Comparison of ENCODE assay signal across 21 cellular contexts in genomic region chr2:199452200-199452990, GRCh38. TPM values are rescaled to one million over a fixed set of nuclear protein-coding genes. Genes with fewer than 3 reads are reported as not detected.
DNase-seq lines count a peak whose midpoint lies in the region; ATAC-seq, FAIRE-seq and TF ChIP-seq lines count a peak whose summit lies in the region.
"Had no signal": no experiment of that assay in that cellular context is flagged by ENCODE, and none has a peak within 500 bp of the region (broad histone marks: within the 10 kb centered on the region; RNA-seq: fewer than 3 reads in every experiment).

No MANE protein-coding gene starts in this region.

- peak; percentile 31 for DNase-seq in ACHN
- peak; percentile 26 for DNase-seq in EL
- peak; percentile 66 for DNase-seq in NCI-H69 (lab: John Stamatoyannopoulos, UW)
- no peak for DNase-seq in endothelial cell of umbilical vein (ENCODE audit: low read depth, low spot score)
- DNase-seq in left colon, result no peak
- DNase-seq in activated gamma-delta T cell (lab: John Stamatoyannopoulos, UW), result no peak
- no peak for DNase-seq in body of pancreas
- DNase-seq: activated CD4-positive, alpha-beta T cell treated with anti-CD3 and anti-CD28 coated beads for 1 hour; activated CD8-positive, alpha-beta memory T cell treated with anti-CD3 and anti-CD28 coated beads for 24 hours; activated naive CD4-positive, alpha-beta T cell treated with anti-CD3 and anti-CD28 coated beads, Interleukin-2, amount 50 U/mL, for 16 hours; activated T-cell treated with anti-CD3 and anti-CD28 coated beads, Interleukin-2, amount 50 U/mL, for 48 hours; MM.1S; NCI-H2029 treated with DMSO at 0.1 percent for 48 hours; right cardiac atrium; RPMI8226; T1000 had no signal

- H3K9me3 ChIP-seq in endothelial cell of umbilical vein (replicated peaks; ENCODE audit: control insufficient read depth, insufficient read depth, low read length) (no peaks in the 10 kb centered on the region), body of pancreas (no peaks in the 10 kb centered on the region)
- H3K9me3 ChIP-seq: neutrophil, thoracic aorta had no signal

- intact Hi-C loops in endothelial cell of umbilical vein (cut with micrococcal nuclease) (no loop called here), left colon (cut with DNase I, micrococcal nuclease) (no loop called here), body of pancreas (cut with DNase I) (no loop called here)

- no peak overlapping the region for H3K9ac ChIP-seq in endothelial cell of umbilical vein (replicated peaks; ENCODE audit: extremely low read depth, insufficient read depth, low read length)

- peaks cover 28 to 59% of the 10 kb centered on the region in 2 experiments for H3K27me3 ChIP-seq in endothelial cell of umbilical vein (ENCODE audit: control insufficient read depth in 2 of 2, insufficient read depth in 2 of 2, low read length in 2 of 2)
- peaks cover 0 to 5% of the 10 kb centered on the region in 2 donors for H3K27me3 ChIP-seq in body of pancreas

- H3K36me3 ChIP-seq in endothelial cell of umbilical vein (ENCODE audit: control insufficient read depth in 2 of 2, extremely low read depth in 1 of 2, insufficient read depth in 2 of 2, low read length in 2 of 2), result no peaks in the 10 kb centered on the region
- H3K36me3 ChIP-seq in body of pancreas (replicated peaks in 1 of 2; ENCODE audit: insufficient read depth in 1 of 2, low read depth in 2 of 2), result no peaks in the 10 kb centered on the region
- H3K36me3 ChIP-seq: neutrophil, thoracic aorta had no signal

- H2AFZ ChIP-seq in endothelial cell of umbilical vein (ENCODE audit: low read depth, low read length), result no peak overlapping the region

- TF ChIP-seq CTCF in endothelial cell of umbilical vein (IDR thresholded peaks at IDR 0.05; ENCODE audit: extremely low read depth in 1 of 2, insufficient read depth in 1 of 2, low read depth in 1 of 2, low read length in 2 of 2), result no peak
- TF ChIP-seq CTCF in body of pancreas (IDR thresholded peaks at IDR 0.05), result no peak

- in situ Hi-C loops in ACHN (cut with HindIII; ENCODE audit: low pct_ligation_motif_present, low pct_unique_long_range_greater_than_20kb, low sequenced_read_pairs), result no loop called here

- dilution Hi-C loops in endothelial cell of umbilical vein (cut with MboI; ENCODE audit: extremely low pct_ligation_motif_present, low sequenced_read_pairs), result no loop called here

- WGBS in body of pancreas, 2 donors, result 75 to 76% methylated on average over 3 of the region's 3 CpGs

- H3K27ac ChIP-seq in endothelial cell of umbilical vein (ENCODE audit: insufficient read depth, low read depth, low read length) (no peak overlapping the region), body of pancreas (no peak overlapping the region)
- H3K27ac ChIP-seq: neutrophil, thoracic aorta had no signal

- CTCF ChIA-PET in endothelial cell of umbilical vein (lab: Charles Lee), result interaction anchor here (0.7 to 1.6 kb wide), 2 partner anchors 10 kb away, joined by 3 read pairs; no protein-coding TSS in a partner anchor

- no peak overlapping the region for H3K4me3 ChIP-seq in endothelial cell of umbilical vein (replicated peaks in 1 of 3; ENCODE audit: insufficient read depth in 1 of 3, low read depth in 1 of 3, low read length in 3 of 3)
- no peak overlapping the region for H3K4me3 ChIP-seq in body of pancreas
- H3K4me3 ChIP-seq: thoracic aorta had no signal

- no TSS peak for BruUV-seq in endothelial cell of umbilical vein (replicated peaks; lab: Mats Ljungman, UMichigan)

- no peaks in the 10 kb centered on the region for H4K20me1 ChIP-seq in endothelial cell of umbilical vein (replicated peaks; ENCODE audit: control insufficient read depth, extremely low read depth, insufficient read depth, low read length)

- ATAC-seq in left colon (no peak), body of pancreas (no peak)
- ATAC-seq: right cardiac atrium; stimulated activated memory B cell treated with anti-CD40 and anti-IgM and Interleukin-4, amounts not matched to agents 10 μg/mL and 1 μg/mL and 100 μg/mL, for 72 hours had no signal

- H3K9me1 ChIP-seq in endothelial cell of umbilical vein (replicated peaks; ENCODE audit: control insufficient read depth, extremely low read depth, insufficient read depth, low read length), result no peaks in the 10 kb centered on the region

- peak; percentile 49 for FAIRE-seq in endothelial cell of umbilical vein (lab: Jason Lieb, UNC)
- FAIRE-seq: GM19239, H1 had no signal

- POLR2A ChIA-PET in endothelial cell of umbilical vein (lab: Charles Lee), result no interaction called here

- H3K4me1 ChIP-seq in endothelial cell of umbilical vein (ENCODE audit: control insufficient read depth, extremely low read depth, insufficient read depth, low read length) (no peaks in the 10 kb centered on the region), body of pancreas (peaks cover 18% of the 10 kb centered on the region)

- H3K4me2 ChIP-seq in endothelial cell of umbilical vein (ENCODE audit: insufficient read depth, low read length), result no peak overlapping the region

- no peak for TF ChIP-seq POLR2A in endothelial cell of umbilical vein (IDR thresholded peaks at IDR 0.05; ENCODE audit: low read depth, low read length)
- TF ChIP-seq POLR2A in body of pancreas (IDR thresholded peaks at IDR 0.05), result no peak

- no peaks in the 10 kb centered on the region for H3K79me2 ChIP-seq in endothelial cell of umbilical vein (ENCODE audit: control insufficient read depth, insufficient read depth, low read length)

TF ChIP-seq in endothelial cell of umbilical vein, 7 proteins besides CTCF, POLR2A, EP300 and RAD21:
- TF ChIP-seq MAX (IDR thresholded peaks at IDR 0.05; ENCODE audit: insufficient read depth, insufficient read length), result no peak
- TF ChIP-seq JUN (IDR thresholded peaks at IDR 0.05; ENCODE audit: borderline replicate concordance, insufficient read depth, insufficient read length, low read depth), result no peak
- no peak for TF ChIP-seq GATA2 (IDR thresholded peaks at IDR 0.05; ENCODE audit: insufficient read depth, insufficient read length, low read depth, low read length)
- no peak for TF ChIP-seq FOS (IDR thresholded peaks at IDR 0.05; ENCODE audit: borderline replicate concordance, insufficient read depth, low read length)
- TF ChIP-seq MYC (IDR thresholded peaks at IDR 0.05; ENCODE audit: low read depth, low read length), result no peak
- no peak for TF ChIP-seq EZH2 (IDR thresholded peaks at IDR 0.05; ENCODE audit: borderline replicate concordance, low read depth, low read length, severe bottlenecking)

RNA-seq across cellular contexts. Expression of gene SATB2, which starts 5.3 kb away (rescaled TPM):
- total RNA-seq in endothelial cell of umbilical vein (1.1 and 1.6 TPM in 2 replicates), left colon (100 to 1,000 TPM; 219 to 240 TPM), body of pancreas (1 to 10 TPM; 2.6 to 4.3 TPM)
- 0.47 and 0.62 TPM in 2 replicates for polyA plus RNA-seq in endothelial cell of umbilical vein
- polyA plus RNA-seq in endothelial cell of umbilical vein (2011; cell fraction: cytosol; rRNA removed), result 0.38 and 0.40 TPM in 2 replicates
- 4.6 and 5.0 TPM in 2 replicates for polyA plus RNA-seq in endothelial cell of umbilical vein (2011; cell fraction: nucleus; rRNA removed)
- polyA plus RNA-seq in endothelial cell of umbilical vein (2012), result 0.37 and 0.59 TPM in 2 replicates
- 1.3 and 5.5 TPM in 2 replicates for polyA minus RNA-seq in endothelial cell of umbilical vein
- polyA minus RNA-seq in endothelial cell of umbilical vein (2011; cell fraction: cytosol; rRNA and poly(A)+ RNA removed), result 3.3 TPM
- 2.8 and 4.7 TPM in 2 replicates for polyA minus RNA-seq in endothelial cell of umbilical vein (2011; cell fraction: nucleus; rRNA and poly(A)+ RNA removed)

Comparison
In these comparisons a context has a peak if more than half of its experiments do, and no peak if none do; other contexts are left out.
1. DNase-seq: peak in ACHN (single experiment), EL (single experiment) and NCI-H69 (single experiment); none in endothelial cell of umbilical vein (single experiment), left colon (0 of 2), activated gamma-delta T cell (single experiment) and body of pancreas (0 of 4).
2. RNA of gene SATB2, which starts 5.3 kb away (total RNA-seq): 219 to 240 TPM in left colon; 2.6 to 4.3 TPM in body of pancreas and 1.1 to 1.6 TPM in endothelial cell of umbilical vein; every median in the first group is over 10 times any median in the second.